Comparison of ENCODE assay signal across 9 cellular contexts in genomic region chr3:46558184-46559029, GRCh38. TPM values are rescaled to one million over a fixed set of nuclear protein-coding genes. Genes with fewer than 3 reads are reported as not detected.
DNase-seq lines count a peak whose midpoint lies in the region; ATAC-seq and TF ChIP-seq lines count a peak whose summit lies in the region.
"Had no signal": no experiment of that assay in that cellular context is flagged by ENCODE, and none has a peak within 500 bp of the region (broad histone marks: within the 10 kb centered on the region; RNA-seq: fewer than 3 reads in every experiment).

No MANE protein-coding gene starts in this region.

- POLR2A ChIA-PET in OCI-LY7 (lab: Charles Lee) = interaction anchor here (0.7 to 1.8 kb wide), 3 partner anchors 21 to 82 kb away, joined by 3 to 9 read pairs (median 4); no protein-coding TSS in a partner anchor

- peak; percentile 95 for ATAC-seq in HG03354 (IDR thresholded peaks at IDR 0.05; ENCODE audit: poor library complexity, severe bottlenecking, unreplicated experiment)
- peak; percentile 89 to 92 for ATAC-seq in activated T-cell treated with anti-CD3 and anti-CD28 coated beads, Interleukin-2, amount 50 U/mL, for 4 hours

- H3K9me3 ChIP-seq in OCI-LY7 (ENCODE audit: low read length) (peaks cover 24% of the 10 kb centered on the region; the same call in 1 of the 2 replicates), testis (no peaks in the 10 kb centered on the region)

- H3K4me1 Mint-ChIP-seq in activated T-cell treated with anti-CD3 and anti-CD28 coated beads, Interleukin-2, amount 50 U/mL, for 4 hours (ENCODE audit: low read depth) = peaks cover 8% of the 10 kb centered on the region

- no peaks in the 10 kb centered on the region for H3K9me2 ChIP-seq in OCI-LY7 (ENCODE audit: insufficient read depth, low read length)

- no TSS peak for BruUV-seq in OCI-LY7 (replicated peaks; lab: Mats Ljungman, UMichigan)

- no peaks in the 10 kb centered on the region for H3K27me3 Mint-ChIP-seq in activated T-cell treated with anti-CD3 and anti-CD28 coated beads, Interleukin-2, amount 50 U/mL, for 4 hours (ENCODE audit: low read depth)

- 19 to 27% methylated on average over 22 of the region's 22 CpGs for WGBS in testis, 2 donors

- no peaks in the 10 kb centered on the region for H3K36me3 Mint-ChIP-seq in activated T-cell treated with anti-CD3 and anti-CD28 coated beads, Interleukin-2, amount 50 U/mL, for 4 hours (ENCODE audit: insufficient read depth)

- TF ChIP-seq CTCF in OCI-LY7 (conservative IDR thresholded peaks at IDR 0.05; ENCODE audit: low read length) (peak; percentile 98), fibroblast of pulmonary artery (IDR thresholded peaks at IDR 0.05; ENCODE audit: low read length, missing control alignments) (peak; percentile 49), testis (IDR thresholded peaks at IDR 0.05) (peak; percentile 14 to 19 (median 19))

- H3K27ac ChIP-seq in OCI-LY7 (ENCODE audit: low read depth, low read length, poor library complexity, severe bottlenecking) (peak overlapping the region; percentile 32), testis (no peak overlapping the region)

- no peaks in the 10 kb centered on the region for H4K20me1 ChIP-seq in OCI-LY7 (ENCODE audit: insufficient read depth, low read length)

- CTCF ChIA-PET in OCI-LY7 (lab: Charles Lee; ENCODE audit: unreplicated experiment) = interaction anchor here (0.8 to 3.5 kb wide), 5 partner anchors 9 to 69 kb away, joined by 3 to 36 read pairs (median 4); no protein-coding TSS in a partner anchor

- no peaks in the 10 kb centered on the region for H3K27me3 ChIP-seq in testis

- intact Hi-C loops in OCI-LY7 (cut with micrococcal nuclease; ENCODE audit: unreplicated experiment) (loop anchor here (1.0 to 5.0 kb wide), 3 partner anchors 70 to 176 kb away; no protein-coding TSS in a partner anchor), testis (cut with DNase I; ENCODE audit: low total_unique reads) (no loop called here)

- peak overlapping the region; percentile 53 for H2AFZ ChIP-seq in OCI-LY7 (ENCODE audit: low read length)

- peaks cover 24% of the 10 kb centered on the region for H3K36me3 ChIP-seq in OCI-LY7 (ENCODE audit: insufficient read depth, low read length)
- H3K36me3 ChIP-seq in testis (ENCODE audit: low read depth, missing control alignments) = no peaks in the 10 kb centered on the region

- DNase-seq in AML-193 (lab: John Stamatoyannopoulos, UW) = peak; percentile 78 to 82
- DNase-seq in GM19238 (ENCODE audit: insufficient read length, low spot score) = peak; percentile 71
- DNase-seq in OCI-LY7 (ENCODE audit: low spot score) = peak; percentile 88
- DNase-seq in activated T-cell treated with anti-CD3 and anti-CD28 coated beads, Interleukin-2, amount 50 U/mL, for 4 hours = peak; percentile 69
- DNase-seq in fibroblast of pulmonary artery (ENCODE audit: low read depth) = peak; percentile 83
- peak in 31 of 56 donors; percentile 1 to 68 (median 20) for DNase-seq in nucleus accumbens (lab: John Stamatoyannopoulos, UW)
- DNase-seq in testis = peak; percentile 88

- peak overlapping the region; percentile 67 for H3K4me3 Mint-ChIP-seq in activated T-cell treated with anti-CD3 and anti-CD28 coated beads, Interleukin-2, amount 50 U/mL, for 4 hours

- no peak overlapping the region for H3K4me3 ChIP-seq in OCI-LY7 (ENCODE audit: low read depth, low read length, poor library complexity, severe bottlenecking)
- peak overlapping the region; percentile 40 for H3K4me3 ChIP-seq in fibroblast of pulmonary artery (replicated peaks; ENCODE audit: low read depth, low read length)
- H3K4me3 ChIP-seq in testis = peak overlapping the region; percentile 32 to 62

- H3K79me2 ChIP-seq in OCI-LY7 (ENCODE audit: insufficient read depth, low read depth, low read length) = no peaks in the 10 kb centered on the region

- peaks cover 23% of the 10 kb centered on the region for H3K4me1 ChIP-seq in OCI-LY7 (ENCODE audit: insufficient read depth, low read length, poor library complexity, severe bottlenecking)
- H3K4me1 ChIP-seq in testis = no peaks in the 10 kb centered on the region

- H3K9me3 Mint-ChIP-seq in activated T-cell treated with anti-CD3 and anti-CD28 coated beads, Interleukin-2, amount 50 U/mL, for 4 hours = no peaks in the 10 kb centered on the region

- H3K4me2 ChIP-seq in OCI-LY7 (ENCODE audit: low read length) = peak overlapping the region; percentile 6

- no peak for TF ChIP-seq POLR2A in testis (IDR thresholded peaks at IDR 0.05)

RNA-seq across cellular contexts. Expression of gene LRRC2, which starts 7.7 kb away (rescaled TPM):
- total RNA-seq in OCI-LY7 (2014; rRNA removed; shearing (Covaris generic)) = 2.0 and 2.4 TPM in 2 replicates
- 1.9 and 2.2 TPM in 2 replicates for total RNA-seq in OCI-LY7 (2022)
- under 1 TPM; 0.03 to 0.13 (median 0.03) TPM for total RNA-seq in activated T-cell treated with anti-CD3 and anti-CD28 coated beads, Interleukin-2, amount 50 U/mL, for 4 hours
- under 1 TPM; 0.71 to 0.99 TPM for total RNA-seq in testis
- 2.2 TPM for polyA plus RNA-seq in testis (ENCODE audit: insufficient read depth, low read depth, low replicate concordance)

RNA-seq across cellular contexts. Expression of gene FAM240A, which starts 53.9 kb away (rescaled TPM):
- total RNA-seq in OCI-LY7 (2014; rRNA removed; shearing (Covaris generic)) = not detected in 2 replicates
- total RNA-seq in OCI-LY7 (2022) = not detected in 2 replicates
- total RNA-seq in activated T-cell treated with anti-CD3 and anti-CD28 coated beads, Interleukin-2, amount 50 U/mL, for 4 hours = not detected
- total RNA-seq in testis = not detected
- not detected for polyA plus RNA-seq in testis (ENCODE audit: insufficient read depth, low read depth, low replicate concordance)
- total RNA-seq: T-helper 1 cell treated with Interleukin-12 subunit alpha and Interleukin-12 subunit beta and Interleukin-4 antibody, amounts not matched to agents 30 ng/mL and 1 ng/mL, for 36 hours had no signal

Comparison
In these comparisons a context has a peak if more than half of its experiments do, and no peak if none do; other contexts are left out.
1. DNase-seq: peak in every context shown above with its lines; median percentile 88 in OCI-LY7; 88 in testis; 83 in fibroblast of pulmonary artery; 80 in AML-193; 71 in GM19238; 69 in activated T-cell treated with anti-CD3 and anti-CD28 coated beads, Interleukin-2, amount 50 U/mL, for 4 hours; 20 in nucleus accumbens.
2. CTCF ChIP-seq: peak in every context shown above with its lines; median percentile 98 in OCI-LY7; 49 in fibroblast of pulmonary artery; 19 in testis.